16 cellular contexts compared by ENCODE assay signal in genomic region chr3:100097919-100098896, GRCh38. TPM values are rescaled to one million over a fixed set of nuclear protein-coding genes. Genes with fewer than 3 reads are reported as not detected.
DNase-seq lines count a peak whose midpoint lies in the region; ATAC-seq and TF ChIP-seq lines count a peak whose summit lies in the region.
"Had no signal": no experiment of that assay in that cellular context is flagged by ENCODE, and none has a peak within 500 bp of the region (broad histone marks: within the 10 kb centered on the region; RNA-seq: fewer than 3 reads in every experiment).

No MANE protein-coding gene starts in this region.

- H3K27me3 ChIP-seq in SK-N-SH (ENCODE audit: insufficient read depth) (no peaks in the 10 kb centered on the region), right cardiac atrium (ENCODE audit: control insufficient read depth, insufficient read depth) (no peaks in the 10 kb centered on the region)

- peak overlapping the region; percentile 26 to 90 (median 78) for H3K27ac Mint-ChIP-seq in nephron
- H3K27ac Mint-ChIP-seq: CD8-positive, alpha-beta T cell had no signal

- POLR2A ChIA-PET in SK-N-SH (lab: Yijun Ruan, JAX) = no interaction called here

- H4K20me1 ChIP-seq in SK-N-SH (ENCODE audit: insufficient read depth) = no peaks in the 10 kb centered on the region

- TF ChIP-seq EP300 in SK-N-SH (IDR thresholded peaks at IDR 0.05; ENCODE audit: borderline replicate concordance in 1 of 2, low read depth in 1 of 2, low read length in 1 of 2) = no peak

- H3K9ac ChIP-seq in SK-N-SH = no peak overlapping the region

- H2AFZ ChIP-seq in SK-N-SH (ENCODE audit: low read depth) = no peak overlapping the region

- H3K36me3 ChIP-seq in SK-N-SH (replicated peaks in 1 of 2; ENCODE audit: control insufficient read depth in 1 of 2, insufficient read depth in 2 of 2, low read length in 1 of 2) = no peaks in the 10 kb centered on the region
- H3K36me3 ChIP-seq in urinary bladder (ENCODE audit: insufficient read depth) = no peaks in the 10 kb centered on the region
- H3K36me3 ChIP-seq: HAP-1 had no signal

- H3K27ac ChIP-seq in SK-N-SH (ENCODE audit: low read depth in 2 of 2, low read length in 1 of 2) = no peak overlapping the region; a peak in 1 of 4 replicates
- H3K27ac ChIP-seq in right cardiac atrium (ENCODE audit: low read length) = peak overlapping the region; percentile 85
- H3K27ac ChIP-seq in urinary bladder (ENCODE audit: low read depth) = peak overlapping the region; percentile 10

- no peaks in the 10 kb centered on the region for H3K36me3 Mint-ChIP-seq in nephron (ENCODE audit: low read depth)

- peaks cover 27% of the 10 kb centered on the region for H3K4me1 Mint-ChIP-seq in nephron

- no peaks in the 10 kb centered on the region for H3K79me2 ChIP-seq in SK-N-SH (ENCODE audit: insufficient read depth)

- TF ChIP-seq RAD21 in SK-N-SH (IDR thresholded peaks at IDR 0.05; ENCODE audit: low read length) = no peak

- H3K9me3 Mint-ChIP-seq in nephron = no peaks in the 10 kb centered on the region

- H3K9me3 ChIP-seq in SK-N-SH (no peaks in the 10 kb centered on the region), right cardiac atrium (ENCODE audit: control insufficient read depth, low read length) (no peaks in the 10 kb centered on the region)
- H3K9me3 ChIP-seq: HAP-1 had no signal

- intact Hi-C loops in right cardiac atrium (cut with DNase I) = no loop called here

- H3K9me2 ChIP-seq in SK-N-SH = no peaks in the 10 kb centered on the region

- H3K4me1 ChIP-seq in SK-N-SH (ENCODE audit: control insufficient read depth in 1 of 2, insufficient read depth in 2 of 2, low read depth in 1 of 2, low read length in 1 of 2) (peaks cover 0 to 9% of the 10 kb centered on the region in 2 experiments; a peak in 3 of 4 replicates), right cardiac atrium (ENCODE audit: control insufficient read depth, insufficient read depth, low read length) (peaks cover 3% of the 10 kb centered on the region), urinary bladder (ENCODE audit: insufficient read depth) (no peaks in the 10 kb centered on the region)

- CTCF ChIA-PET in SK-N-SH (lab: Yijun Ruan, JAX) = interaction anchor here (1.1 kb wide), 1 partner anchor 30 kb away, joined by 3 read pairs; no protein-coding TSS in a partner anchor

- 92% methylated on average over 6 of the region's 6 CpGs for WGBS in SK-N-SH (ENCODE audit: low lambda C conversion rate)
- WGBS in right cardiac atrium = 59% methylated on average over 6 of the region's 6 CpGs
- 49% methylated on average over 6 of the region's 6 CpGs for WGBS in urinary bladder

- no peak overlapping the region for H3K4me3 ChIP-seq in SK-N-SH (ENCODE audit: low read depth in 2 of 2, low read length in 1 of 2)
- H3K4me3 ChIP-seq in right cardiac atrium (ENCODE audit: low read length) = no peak overlapping the region
- no peak overlapping the region for H3K4me3 ChIP-seq in urinary bladder (ENCODE audit: low read depth, low read length)
- H3K4me3 ChIP-seq: HAP-1 had no signal

- no peak overlapping the region for H3K4me3 Mint-ChIP-seq in nephron
- H3K4me3 Mint-ChIP-seq: CD8-positive, alpha-beta T cell had no signal

- H3K4me2 ChIP-seq in SK-N-SH = no peak overlapping the region

- DNase-seq in SK-N-SH = no peak
- peak in 1 of 3 donors; percentile 56 for DNase-seq in right cardiac atrium
- no peak for DNase-seq in effector CD4-positive, alpha-beta T cell
- DNase-seq in NCI-H2029 (lab: John Stamatoyannopoulos, UW) = no peak
- DNase-seq: activated CD4-positive, alpha-beta T cell treated with anti-CD3 and anti-CD28 coated beads for 48 hours; CD8-positive, alpha-beta T cell; head of caudate nucleus; MV-4-11; NCI-H345; T-helper 2 cell had no signal

- peaks cover 3% of the 10 kb centered on the region for H3F3A ChIP-seq in SK-N-SH (replicated peaks; ENCODE audit: insufficient read depth)

- TF ChIP-seq CTCF in SK-N-SH (IDR thresholded peaks at IDR 0.05) (no peak), nephron (IDR thresholded peaks at IDR 0.05; ENCODE audit: unreplicated experiment in 3 of 3) (no peak)

- H3K27me3 Mint-ChIP-seq in nephron (ENCODE audit: low read depth) = no peaks in the 10 kb centered on the region

- peak; percentile 59; the same call in 2 of the 3 replicates for ATAC-seq in SK-N-SH treated with all-trans-retinoic acid at 6 μM for 48 hours
- ATAC-seq in right cardiac atrium = peak; percentile 83 to 95
- ATAC-seq in GM18498 (IDR thresholded peaks at IDR 0.05; ENCODE audit: unreplicated experiment) = no peak
- ATAC-seq: CD8-positive, alpha-beta T cell had no signal

TF ChIP-seq in SK-N-SH treated with all-trans-retinoic acid at 6 μM for 48 hours, 23 proteins besides CTCF, POLR2A, EP300 and RAD21 (continues in another document):
- TF ChIP-seq ZNF70 (CRISPR knock-in tag; IDR thresholded peaks at IDR 0.05) = no peak
- no peak for TF ChIP-seq ISL1 (CRISPR knock-in tag; IDR thresholded peaks at IDR 0.05)
- TF ChIP-seq TSHZ2 (CRISPR knock-in tag; IDR thresholded peaks at IDR 0.05) = no peak
- no peak for TF ChIP-seq ZFP30 (CRISPR knock-in tag; IDR thresholded peaks at IDR 0.05)
- TF ChIP-seq SNAI2 (CRISPR knock-in tag; IDR thresholded peaks at IDR 0.05) = no peak
- TF ChIP-seq RARB (CRISPR knock-in tag; IDR thresholded peaks at IDR 0.05) = no peak

TF ChIP-seq in SK-N-SH, 30 proteins besides CTCF, POLR2A, EP300 and RAD21:
- no peak for TF ChIP-seq RFX5 (IDR thresholded peaks at IDR 0.05; ENCODE audit: low read length)
- no peak for TF ChIP-seq RXRA (IDR thresholded peaks at IDR 0.05; ENCODE audit: borderline replicate concordance, low read depth)
- TF ChIP-seq JUND (IDR thresholded peaks at IDR 0.05) = no peak
- TF ChIP-seq TEAD4 (IDR thresholded peaks at IDR 0.05; ENCODE audit: borderline replicate concordance, insufficient read depth) = no peak
- no peak for TF ChIP-seq ZBTB33 (IDR thresholded peaks at IDR 0.05; ENCODE audit: borderline replicate concordance, low read depth)
- no peak for TF ChIP-seq GABPA (IDR thresholded peaks at IDR 0.05; ENCODE audit: low read depth)
- no peak for TF ChIP-seq EZH2phosphoT487 (IDR thresholded peaks at IDR 0.05; ENCODE audit: borderline replicate concordance, low read depth)
- no peak for TF ChIP-seq NRF1 (IDR thresholded peaks at IDR 0.05; ENCODE audit: low read depth, low read length)
- no peak for TF ChIP-seq SMC3 (IDR thresholded peaks at IDR 0.05; ENCODE audit: low read depth, low read length)
- no peak for TF ChIP-seq FOXM1 (IDR thresholded peaks at IDR 0.05; ENCODE audit: low read depth)
- no peak for TF ChIP-seq FOSL2 (IDR thresholded peaks at IDR 0.05; ENCODE audit: borderline replicate concordance, low read depth)
- TF ChIP-seq MAX (IDR thresholded peaks at IDR 0.05; ENCODE audit: low read depth) = no peak
- no peak for TF ChIP-seq ELF1 (IDR thresholded peaks at IDR 0.05)
- TF ChIP-seq USF2 (IDR thresholded peaks at IDR 0.05; ENCODE audit: borderline replicate concordance, low read depth, low read length) = no peak
- no peak for TF ChIP-seq MXI1 (IDR thresholded peaks at IDR 0.05; ENCODE audit: low read depth, low read length)
- no peak for TF ChIP-seq TCF12 (IDR thresholded peaks at IDR 0.05)
- no peak for TF ChIP-seq CHD2 (IDR thresholded peaks at IDR 0.05; ENCODE audit: low read length, partially characterized antibody)

RNA-seq across cellular contexts. Expression of gene FILIP1L, which starts 16.1 kb away (rescaled TPM):
- 26.8 and 35.9 TPM in 2 replicates for polyA plus RNA-seq in SK-N-SH (2012; rRNA removed)
- 32.0 and 36.4 TPM in 2 replicates for polyA plus RNA-seq in SK-N-SH (2012; cell fraction: cytosol; rRNA removed)
- 10.0 and 30.0 TPM in 2 replicates for polyA plus RNA-seq in SK-N-SH (2012; cell fraction: nucleus; rRNA removed)
- total RNA-seq in right cardiac atrium = 10 to 100 TPM; 53.6 to 88.3 (median 68.7) TPM
- polyA plus RNA-seq in right cardiac atrium = 42.2 TPM
- 103 TPM for total RNA-seq in urinary bladder
- 75.1 TPM for polyA plus RNA-seq in urinary bladder
- total RNA-seq: OCI-LY7 had no signal

Comparison
In these comparisons a context has a peak if more than half of its experiments do, and no peak if none do; other contexts are left out.
1. H3K27ac ChIP-seq: peak in right cardiac atrium (single experiment) and urinary bladder (single experiment); none in SK-N-SH (0 of 2).